7 cellular contexts compared by ENCODE assay signal in the genomic region with DNA sequence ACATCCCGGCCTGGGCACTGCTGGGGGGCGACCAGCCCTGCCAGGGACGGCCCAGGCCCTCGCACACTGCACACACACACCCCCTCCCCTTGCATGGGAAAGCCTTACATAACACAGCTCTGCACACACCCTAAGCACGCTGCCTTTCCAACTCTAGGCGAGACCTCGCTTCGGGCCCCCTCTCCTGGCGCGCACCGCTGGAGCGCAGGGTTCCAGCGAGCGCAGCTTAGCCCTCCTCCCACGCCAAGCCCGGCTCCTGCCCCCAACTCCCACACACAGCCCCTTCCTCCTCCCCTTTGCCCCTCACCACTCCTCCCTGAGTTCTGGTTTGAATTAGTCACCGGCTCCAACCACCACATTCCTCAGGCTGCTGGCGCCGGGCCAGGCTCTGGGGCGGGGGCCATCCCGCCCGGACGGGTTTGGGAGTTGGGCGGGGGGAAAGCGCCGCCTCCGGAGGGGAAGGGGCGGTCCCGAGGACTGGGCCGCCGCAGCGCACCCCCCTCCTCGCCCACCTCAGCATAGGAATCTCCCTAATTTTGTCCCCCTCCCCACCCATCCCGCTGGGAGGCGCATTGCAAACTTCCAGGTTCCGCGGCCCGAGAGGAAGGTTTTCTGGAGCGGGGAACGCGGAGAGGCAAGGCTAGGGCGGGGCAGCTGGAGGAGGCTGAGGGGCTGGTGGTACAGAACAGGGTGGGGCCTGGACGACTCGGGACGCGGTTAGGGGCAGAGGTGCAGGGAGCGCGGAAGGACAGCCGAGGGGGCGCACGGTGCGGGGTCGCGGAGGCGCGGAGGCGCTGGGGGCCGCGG. TPM values are rescaled to one million over a fixed set of nuclear protein-coding genes. Genes with fewer than 3 reads are reported as not detected.
DNase-seq lines count a peak whose midpoint lies in the region; ATAC-seq and TF ChIP-seq lines count a peak whose summit lies in the region.

No MANE protein-coding gene starts in this region.

- H3K4me3 ChIP-seq in GM12865 (ENCODE audit: low read depth, low read length) (peak overlapping the region; percentile 77), mucosa of stomach (ENCODE audit: low read length) (peak overlapping the region; percentile 95), tibial artery (peak overlapping the region; percentile 86 to 87)

- peak overlapping the region; percentile 98 for H3K9ac ChIP-seq in mucosa of stomach (ENCODE audit: low read length)

- DNase-seq in GM12865 (ENCODE audit: low read depth) (peak; percentile 47), NCI-H526 treated with DMSO at 0.1 percent for 48 hours (lab: John Stamatoyannopoulos, UW) (peak; percentile 81), tibial artery (peak; percentile 95 to 97)
- peak; percentile 63 for DNase-seq in activated T-cell treated with anti-CD3 and anti-CD28 coated beads, Interleukin-2, amount 50 U/mL, for 4 hours

- no peaks in the 10 kb centered on the region for H3K9me3 Mint-ChIP-seq in activated T-cell treated with anti-CD3 and anti-CD28 coated beads, Interleukin-2, amount 50 U/mL, for 4 hours

- peaks cover 71% of the 10 kb centered on the region for H3K4me1 ChIP-seq in mucosa of stomach (ENCODE audit: control insufficient read depth, insufficient read depth, low read length)
- peaks cover 5 to 76% (median 56%) of the 10 kb centered on the region in 4 donors for H3K4me1 ChIP-seq in tibial artery

- H3K4me3 Mint-ChIP-seq in activated T-cell treated with anti-CD3 and anti-CD28 coated beads, Interleukin-2, amount 50 U/mL, for 4 hours = peak overlapping the region; percentile 88

- intact Hi-C loops in tibial artery (cut with DNase I; ENCODE audit: low total_unique reads) = loop anchor here (10.0 kb wide), 1 partner anchor 49 kb away; a partner anchor contains a TSS

- TF ChIP-seq CTCF in GM12865 (IDR thresholded peaks at IDR 0.05; ENCODE audit: insufficient read depth, low read depth, low read length, missing control alignments) = no peak
- TF ChIP-seq CTCF in tibial artery (IDR thresholded peaks at IDR 0.05) = no peak

- H3K36me3 Mint-ChIP-seq in activated T-cell treated with anti-CD3 and anti-CD28 coated beads, Interleukin-2, amount 50 U/mL, for 4 hours (ENCODE audit: insufficient read depth) = no peaks in the 10 kb centered on the region

- H3K9me3 ChIP-seq in mucosa of stomach (ENCODE audit: control insufficient read depth, low read length) = no peaks in the 10 kb centered on the region
- H3K9me3 ChIP-seq in tibial artery = no peaks in the 10 kb centered on the region

- H3K4me1 Mint-ChIP-seq in activated T-cell treated with anti-CD3 and anti-CD28 coated beads, Interleukin-2, amount 50 U/mL, for 4 hours (ENCODE audit: low read depth) = peaks cover 73% of the 10 kb centered on the region

- ATAC-seq in activated T-cell treated with anti-CD3 and anti-CD28 coated beads, Interleukin-2, amount 50 U/mL, for 4 hours = peak; percentile 13 to 17
- ATAC-seq in esophagus mucosa (peak; percentile 39), GM18873 (IDR thresholded peaks at IDR 0.05; ENCODE audit: low FRiP score, unreplicated experiment) (no peak)

- no peaks in the 10 kb centered on the region for H3K27me3 ChIP-seq in mucosa of stomach (ENCODE audit: control insufficient read depth, insufficient read depth, low read length)
- no peaks in the 10 kb centered on the region for H3K27me3 ChIP-seq in tibial artery

- peak overlapping the region; percentile 98 for H3K27ac ChIP-seq in tibial artery

- H3K36me3 ChIP-seq in mucosa of stomach (ENCODE audit: control insufficient read depth, insufficient read depth, low read length) (no peaks in the 10 kb centered on the region), tibial artery (peaks cover 0 to 9% (median 0%) of the 10 kb centered on the region in 3 donors)

- no peaks in the 10 kb centered on the region for H3K27me3 Mint-ChIP-seq in activated T-cell treated with anti-CD3 and anti-CD28 coated beads, Interleukin-2, amount 50 U/mL, for 4 hours (ENCODE audit: low read depth)

RNA-seq across cellular contexts. Expression of a gene that starts 1.0 kb away (rescaled TPM):
- total RNA-seq in activated T-cell treated with anti-CD3 and anti-CD28 coated beads, Interleukin-2, amount 50 U/mL, for 4 hours = 10 to 100 TPM; 12.3 to 22.7 (median 13.3) TPM
- total RNA-seq in esophagus mucosa = 931 TPM

RNA-seq across cellular contexts. Expression of a gene that starts 28.1 kb away (rescaled TPM):
- total RNA-seq in activated T-cell treated with anti-CD3 and anti-CD28 coated beads, Interleukin-2, amount 50 U/mL, for 4 hours = 1,000 to 10,000 TPM; 1,775 to 1,880 (median 1,879) TPM
- total RNA-seq in esophagus mucosa = 1,515 TPM

RNA-seq across cellular contexts. Expression of a gene that starts 45.7 kb away (rescaled TPM):
- total RNA-seq in activated T-cell treated with anti-CD3 and anti-CD28 coated beads, Interleukin-2, amount 50 U/mL, for 4 hours = 10 to 100 TPM; 39.4 to 46.1 (median 41.6) TPM
- total RNA-seq in esophagus mucosa = 9.3 TPM

RNA-seq across cellular contexts. Expression of a gene that starts 56.0 kb away (rescaled TPM):
- total RNA-seq in activated T-cell treated with anti-CD3 and anti-CD28 coated beads, Interleukin-2, amount 50 U/mL, for 4 hours = 100 to 1,000 TPM; 217 to 224 (median 220) TPM
- total RNA-seq in esophagus mucosa = 88.4 TPM

Comparison
In these comparisons a context has a peak if more than half of its experiments do, and no peak if none do; other contexts are left out.
1. RNA of a gene that starts 1.0 kb away (total RNA-seq): 931 TPM in esophagus mucosa (single experiment); 12.3 to 22.7 TPM in activated T-cell treated with anti-CD3 and anti-CD28 coated beads, Interleukin-2, amount 50 U/mL, for 4 hours; every median in the first group is over 10 times any median in the second.
2. Peak in every context shown above with its lines, with median percentiles within 50 percentile points of each other: DNase-seq and H3K4me3 ChIP-seq.